In genomic region chr19:28063702-28064101, GRCh38 we compare ENCODE assay signal across 1 cellular context.
TF ChIP-seq lines count a peak whose summit lies in the region.

No MANE protein-coding gene starts in this region.

TF ChIP-seq in SK-N-SH, 30 proteins besides CTCF, POLR2A, EP300 and RAD21:
- TF ChIP-seq REST (IDR thresholded peaks at IDR 0.05; ENCODE audit: low read depth, low read length) (no peak), RXRA (IDR thresholded peaks at IDR 0.05; ENCODE audit: borderline replicate concordance, low read depth) (no peak), POLR2AphosphoS5 (IDR thresholded peaks at IDR 0.05; ENCODE audit: low read depth, low read length) (no peak), RFX5 (IDR thresholded peaks at IDR 0.05; ENCODE audit: low read length) (no peak), MEF2A (IDR thresholded peaks at IDR 0.05; ENCODE audit: borderline replicate concordance, low read depth) (no peak), FOSL2 (IDR thresholded peaks at IDR 0.05; ENCODE audit: borderline replicate concordance, low read depth) (no peak), RCOR1 (IDR thresholded peaks at IDR 0.05; ENCODE audit: low read length) (no peak), CHD2 (IDR thresholded peaks at IDR 0.05; ENCODE audit: low read length, partially characterized antibody) (no peak), SMC3 (IDR thresholded peaks at IDR 0.05; ENCODE audit: low read depth, low read length) (no peak), FOXM1 (IDR thresholded peaks at IDR 0.05; ENCODE audit: low read depth) (no peak), TCF12 (IDR thresholded peaks at IDR 0.05) (no peak), FOXJ3 (CRISPR knock-in tag; IDR thresholded peaks at IDR 0.05) (no peak), ELF1 (IDR thresholded peaks at IDR 0.05) (no peak), NRF1 (IDR thresholded peaks at IDR 0.05; ENCODE audit: low read depth, low read length) (no peak), NFIC (IDR thresholded peaks at IDR 0.05; ENCODE audit: borderline replicate concordance) (no peak), IRF3 (IDR thresholded peaks at IDR 0.05; ENCODE audit: low read depth, low read length) (no peak), USF1 (IDR thresholded peaks at IDR 0.05; ENCODE audit: borderline replicate concordance, low read depth) (no peak), USF2 (IDR thresholded peaks at IDR 0.05; ENCODE audit: borderline replicate concordance, low read depth, low read length) (no peak), JUND (IDR thresholded peaks at IDR 0.05) (no peak), MXI1 (IDR thresholded peaks at IDR 0.05; ENCODE audit: low read depth, low read length) (no peak)
